1 cellular context compared by ENCODE assay signal in the genomic region with DNA sequence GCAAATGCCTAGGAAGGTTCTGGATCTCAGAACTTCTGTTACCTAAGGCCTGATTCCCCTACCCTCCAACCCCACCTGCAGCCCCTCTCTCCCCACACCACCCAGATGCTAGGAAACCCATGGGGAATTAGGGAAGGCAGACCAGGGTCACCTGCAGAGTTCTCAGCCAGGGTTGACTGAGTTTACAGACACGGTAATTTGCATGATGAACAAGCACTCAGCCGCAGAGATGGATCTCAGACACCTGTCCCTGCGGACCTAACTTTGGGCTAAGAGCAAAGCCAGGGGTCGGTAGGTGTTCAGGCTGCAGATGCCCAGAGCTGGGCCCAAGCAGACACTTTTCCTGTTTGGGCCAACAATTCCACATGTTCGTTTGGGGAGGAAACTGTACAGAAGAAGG.
TF ChIP-seq lines count a peak whose summit lies in the region.

No MANE protein-coding gene starts in this region.

TF ChIP-seq in endothelial cell of umbilical vein, 7 proteins besides CTCF, POLR2A, EP300 and RAD21:
- TF ChIP-seq GATA2 (IDR thresholded peaks at IDR 0.05; ENCODE audit: insufficient read depth, insufficient read length, low read depth, low read length) (no peak), EZH2 (IDR thresholded peaks at IDR 0.05; ENCODE audit: borderline replicate concordance, low read depth, low read length, severe bottlenecking) (no peak), MYC (IDR thresholded peaks at IDR 0.05; ENCODE audit: low read depth, low read length) (no peak), JUN (IDR thresholded peaks at IDR 0.05; ENCODE audit: borderline replicate concordance, insufficient read depth, insufficient read length, low read depth) (no peak), POLR2AphosphoS5 (IDR thresholded peaks at IDR 0.05; ENCODE audit: insufficient read depth, low read depth, low read length) (no peak)
- TF ChIP-seq, protein P1, sequence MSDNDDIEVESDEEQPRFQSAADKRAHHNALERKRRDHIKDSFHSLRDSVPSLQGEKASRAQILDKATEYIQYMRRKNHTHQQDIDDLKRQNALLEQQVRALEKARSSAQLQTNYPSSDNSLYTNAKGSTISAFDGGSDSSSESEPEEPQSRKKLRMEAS (IDR thresholded peaks at IDR 0.05; ENCODE audit: insufficient read depth, insufficient read length), result no peak
